Comparison of ENCODE assay signal across 18 cellular contexts in the genomic region with DNA sequence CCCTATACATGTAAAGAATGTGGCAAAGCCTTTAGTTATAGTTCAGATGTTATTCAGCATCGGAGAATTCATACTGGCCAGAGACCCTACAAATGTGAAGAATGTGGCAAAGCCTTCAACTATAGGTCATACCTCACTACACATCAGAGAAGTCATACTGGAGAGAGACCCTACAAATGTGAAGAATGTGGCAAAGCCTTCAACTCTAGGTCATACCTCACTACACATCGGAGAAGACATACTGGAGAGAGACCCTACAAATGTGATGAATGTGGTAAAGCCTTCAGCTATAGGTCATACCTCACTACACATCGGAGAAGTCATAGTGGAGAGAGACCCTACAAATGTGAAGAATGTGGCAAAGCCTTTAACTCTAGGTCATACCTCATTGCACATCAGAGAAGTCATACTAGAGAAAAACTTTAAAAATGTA. TPM values are rescaled to one million over a fixed set of nuclear protein-coding genes. Genes with fewer than 3 reads are reported as not detected.
DNase-seq lines count a peak whose midpoint lies in the region; ATAC-seq, FAIRE-seq and TF ChIP-seq lines count a peak whose summit lies in the region.
"Had no signal": no experiment of that assay in that cellular context is flagged by ENCODE, and none has a peak within 500 bp of the region (broad histone marks: within the 10 kb centered on the region; RNA-seq: fewer than 3 reads in every experiment).

No MANE protein-coding gene starts in this region.

- H3K36me3 Mint-ChIP-seq in activated CD4-positive, alpha-beta memory T cell treated with anti-CD3 and anti-CD28 coated beads, Interleukin-2, amount 10 ng/mL, durations not matched to agents 7 days and 5 days (ENCODE audit: low read depth), result peaks cover 90% of the 10 kb centered on the region

- no peak for FAIRE-seq in GM12891 (lab: Jason Lieb, UNC)

- H3K27me3 ChIP-seq in BLaER1 treated with 17β-estradiol and CSF1 and Interleukin-3, amounts not matched to agents 10 nM and 100 nM, result no peaks in the 10 kb centered on the region; a peak in 1 of 22 replicates
- H3K27me3 ChIP-seq: cardiac muscle cell, Peyer's patch, right atrium auricular region, suprapubic skin had no signal

- H3K4me3 Mint-ChIP-seq in activated CD4-positive, alpha-beta memory T cell treated with anti-CD3 and anti-CD28 coated beads, Interleukin-2, amount 10 ng/mL, durations not matched to agents 7 days and 5 days, result no peak overlapping the region

- DNase-seq in GM12891 (ENCODE audit: insufficient read length, low spot score), result no peak
- DNase-seq in activated CD4-positive, alpha-beta memory T cell treated with anti-CD3 and anti-CD28 coated beads, Interleukin-2, amount 10 ng/mL, durations not matched to agents 7 days and 5 days, result no peak
- DNase-seq in erythroblast (lab: John Stamatoyannopoulos, UW), result peak; percentile 7 to 32
- DNase-seq in GM10248 (ENCODE audit: extremely low spot score), result no peak
- DNase-seq in RPMI8226, result no peak
- DNase-seq: activated gamma-delta T cell treated with Interleukin-2 at 50 U/mL for 16 hours, AML-193, left cardiac atrium, midbrain, NCI-H1092, NCI-H69, Peyer's patch had no signal

- TF ChIP-seq POLR2A in GM12891 (IDR thresholded peaks at IDR 0.05; ENCODE audit: low read depth, low read length) (peak; percentile 48; the same call in 1 of the 2 replicates), erythroblast (IDR thresholded peaks at IDR 0.05; ENCODE audit: low read length) (no peak)

- H3K4me1 Mint-ChIP-seq in activated CD4-positive, alpha-beta memory T cell treated with anti-CD3 and anti-CD28 coated beads, Interleukin-2, amount 10 ng/mL, durations not matched to agents 7 days and 5 days, result peaks cover 10% of the 10 kb centered on the region

- peaks cover 0 to 12% (median 0%) of the 10 kb centered on the region in 11 experiments; a peak in 4 of 22 replicates for H4K20me1 ChIP-seq in BLaER1 treated with 17β-estradiol and CSF1 and Interleukin-3, amounts not matched to agents 10 nM and 100 nM

- POLR2A ChIA-PET in activated CD4-positive, alpha-beta memory T cell treated with anti-CD3 and anti-CD28 coated beads, Interleukin-2, amount 10 ng/mL, durations not matched to agents 7 days and 5 days (lab: Charles Lee), result no interaction called here
- POLR2A ChIA-PET in GM10248 (lab: Yijun Ruan, JAX), result no interaction called here

- peaks cover 86% of the 10 kb centered on the region for H3K9me3 Mint-ChIP-seq in activated CD4-positive, alpha-beta memory T cell treated with anti-CD3 and anti-CD28 coated beads, Interleukin-2, amount 10 ng/mL, durations not matched to agents 7 days and 5 days

- no peak for ATAC-seq in HG03025 (IDR thresholded peaks at IDR 0.05; ENCODE audit: low FRiP score, unreplicated experiment)
- ATAC-seq: left cardiac atrium had no signal

- H3K36me3 ChIP-seq in BLaER1 treated with 17β-estradiol and CSF1 and Interleukin-3, amounts not matched to agents 10 nM and 100 nM, result peaks cover 99 to 100% (median 100%) of the 10 kb centered on the region in 11 experiments

- H3K27ac Mint-ChIP-seq in activated CD4-positive, alpha-beta memory T cell treated with anti-CD3 and anti-CD28 coated beads, Interleukin-2, amount 10 ng/mL, durations not matched to agents 7 days and 5 days, result peak overlapping the region; percentile 25

- H3K27ac ChIP-seq in BLaER1 treated with 17β-estradiol and CSF1 and Interleukin-3, amounts not matched to agents 10 nM and 100 nM, result no peak overlapping the region
- H3K27ac ChIP-seq: cardiac muscle cell, Peyer's patch, right atrium auricular region, suprapubic skin had no signal

- CTCF ChIA-PET in activated CD4-positive, alpha-beta memory T cell treated with anti-CD3 and anti-CD28 coated beads, Interleukin-2, amount 10 ng/mL, durations not matched to agents 7 days and 5 days (lab: Charles Lee), result no interaction called here
- CTCF ChIA-PET in GM10248 (lab: Yijun Ruan, JAX), result no interaction called here

- TF ChIP-seq CTCF in GM10248 (IDR thresholded peaks at IDR 0.05; ENCODE audit: control extremely low read depth, extremely low read depth, low read depth, missing control alignments), result no peak

- peak overlapping the region; percentile 8 to 46 (median 36); a peak in 17 of 20 replicates for H3K4me3 ChIP-seq in BLaER1 treated with 17β-estradiol and CSF1 and Interleukin-3, amounts not matched to agents 10 nM and 100 nM
- H3K4me3 ChIP-seq: cardiac muscle cell, Peyer's patch, right atrium auricular region, suprapubic skin had no signal

- H3K9ac ChIP-seq in BLaER1 treated with 17β-estradiol and CSF1 and Interleukin-3, amounts not matched to agents 10 nM and 100 nM, result no peak overlapping the region

- no peaks in the 10 kb centered on the region for H3K4me1 ChIP-seq in BLaER1 treated with 17β-estradiol and CSF1 and Interleukin-3, amounts not matched to agents 10 nM and 100 nM
- H3K4me1 ChIP-seq: Peyer's patch, right atrium auricular region, suprapubic skin had no signal

- no peak overlapping the region for H3K4me2 ChIP-seq in BLaER1 treated with 17β-estradiol and CSF1 and Interleukin-3, amounts not matched to agents 10 nM and 100 nM

- no peaks in the 10 kb centered on the region for H3K27me3 Mint-ChIP-seq in activated CD4-positive, alpha-beta memory T cell treated with anti-CD3 and anti-CD28 coated beads, Interleukin-2, amount 10 ng/mL, durations not matched to agents 7 days and 5 days
- H3K27me3 Mint-ChIP-seq: IgD-negative memory B cell had no signal

- peaks cover 100% of the 10 kb centered on the region in 11 experiments for H3K9me3 ChIP-seq in BLaER1 treated with 17β-estradiol and CSF1 and Interleukin-3, amounts not matched to agents 10 nM and 100 nM (replicated peaks in 1 of 11)

TF ChIP-seq in GM12891, 5 proteins besides CTCF, POLR2A, EP300 and RAD21:
- TF ChIP-seq PAX5 (IDR thresholded peaks at IDR 0.05; ENCODE audit: insufficient read depth, low read length, severe bottlenecking) (no peak), POU2F2 (IDR thresholded peaks at IDR 0.05; ENCODE audit: low read depth, low read length) (no peak), TAF1 (IDR thresholded peaks at IDR 0.05; ENCODE audit: low read depth, low read length) (no peak), POLR2AphosphoS5 (IDR thresholded peaks at IDR 0.05; ENCODE audit: low read depth, low read length) (peak; percentile 58; the same call in 1 of the 2 replicates), SPI1 (IDR thresholded peaks at IDR 0.05; ENCODE audit: low read depth, low read length) (no peak)

RNA-seq across cellular contexts. Expression of gene ZNF267, which starts 42.5 kb away (rescaled TPM):
- polyA plus RNA-seq in GM12891 (2012; ENCODE audit: low read depth, missing spikeins), result 16.4 TPM
- 10 to 100 TPM; 86.2 to 88.3 TPM for total RNA-seq in activated CD4-positive, alpha-beta memory T cell treated with anti-CD3 and anti-CD28 coated beads, Interleukin-2, amount 10 ng/mL, durations not matched to agents 7 days and 5 days

Comparison
In these comparisons a context has a peak if more than half of its experiments do, and no peak if none do; other contexts are left out.
1. DNase-seq: peak in erythroblast (2 of 2); none in GM12891 (single experiment), activated CD4-positive, alpha-beta memory T cell treated with anti-CD3 and anti-CD28 coated beads, Interleukin-2, amount 10 ng/mL, durations not matched to agents 7 days and 5 days (single experiment), GM10248 (single experiment) and RPMI8226 (single experiment).